Comparison of ENCODE assay signal across 16 cellular contexts in the genomic region with DNA sequence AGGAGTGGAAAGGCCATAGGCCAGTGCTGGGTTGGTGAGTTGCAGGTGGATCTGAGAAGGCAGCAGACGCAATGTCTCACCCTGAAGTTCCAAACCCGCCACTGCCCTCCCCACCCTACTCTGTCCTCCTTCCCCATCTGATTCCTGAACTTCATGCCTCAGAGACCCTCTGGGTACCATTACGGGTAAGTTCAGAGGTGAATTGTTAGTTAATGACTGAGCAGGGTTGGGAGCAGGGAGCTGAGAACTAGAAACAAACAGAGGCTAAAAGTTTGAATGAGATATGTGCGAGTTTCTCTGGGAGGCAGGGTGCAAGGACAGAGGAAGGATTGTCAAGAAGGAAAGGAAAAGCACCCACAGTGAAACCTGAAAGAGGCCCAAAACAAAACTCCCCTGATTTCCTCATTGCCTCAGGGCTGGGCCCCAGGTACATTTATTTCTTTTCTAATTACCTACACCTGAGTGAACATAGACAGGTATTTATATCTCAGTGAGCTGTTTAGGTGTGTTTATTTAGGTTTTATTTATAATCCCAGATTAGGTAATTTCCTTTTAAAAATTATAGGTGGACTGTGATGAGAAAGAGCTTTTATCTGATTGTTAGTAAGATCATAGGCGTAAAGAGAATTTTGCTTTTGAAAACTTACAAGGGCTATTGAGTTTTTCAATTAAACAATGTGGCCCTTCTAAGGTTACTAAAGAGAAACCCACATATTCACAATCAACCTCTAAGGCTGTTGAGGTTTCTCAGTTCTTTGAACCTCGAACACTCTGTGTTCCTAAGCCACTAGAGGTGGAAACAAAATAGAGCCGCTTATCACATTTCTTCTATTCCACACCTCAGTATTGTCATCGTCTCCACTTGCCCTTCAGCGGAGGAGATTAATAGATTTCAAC.
A peak's percentile ranks its signal among the peaks of the same experiment; 100 is the strongest.
DNase-seq lines count a peak whose midpoint lies in the region; ATAC-seq, FAIRE-seq and TF ChIP-seq lines count a peak whose summit lies in the region.
"Had no signal": no experiment of that assay in that cellular context is flagged by ENCODE, and none has a peak within 500 bp of the region (broad histone marks: within the 10 kb centered on the region; RNA-seq: fewer than 3 reads in every experiment).

No MANE protein-coding gene starts in this region.

- no peak for TF ChIP-seq CTCF in endothelial cell of umbilical vein (IDR thresholded peaks at IDR 0.05; ENCODE audit: extremely low read depth in 1 of 2, insufficient read depth in 1 of 2, low read depth in 1 of 2, low read length in 2 of 2)

- TF ChIP-seq RAD21 in Ishikawa (IDR thresholded peaks at IDR 0.05; ENCODE audit: low read depth) = no peak

- no peak overlapping the region for H2BK12ac ChIP-seq in neuronal stem cell (ENCODE audit: low read length)

- peak; percentile 21 for FAIRE-seq in endothelial cell of umbilical vein (lab: Jason Lieb, UNC)

- H3K9me3 ChIP-seq in endothelial cell of umbilical vein (replicated peaks; ENCODE audit: control insufficient read depth, insufficient read depth, low read length) (no peaks in the 10 kb centered on the region), neuronal stem cell (replicated peaks in 1 of 2; ENCODE audit: control insufficient read depth in 2 of 2, insufficient read depth in 1 of 2, low read depth in 1 of 2, low read length in 2 of 2) (no peaks in the 10 kb centered on the region)
- H3K9me3 ChIP-seq: BLaER1 treated with 17β-estradiol and CSF1 and Interleukin-3, amounts not matched to agents 10 nM and 100 nM; tibial nerve had no signal

- H3K4me2 ChIP-seq in endothelial cell of umbilical vein (ENCODE audit: insufficient read depth, low read length) (no peak overlapping the region), neuronal stem cell (ENCODE audit: insufficient read depth, low read length, poor library complexity, severe bottlenecking) (no peak overlapping the region)

- no peak overlapping the region for H3K18ac ChIP-seq in neuronal stem cell (ENCODE audit: low read length)

- H2BK5ac ChIP-seq in neuronal stem cell (ENCODE audit: low read length) = no peak overlapping the region

- CTCF ChIA-PET in endothelial cell of umbilical vein (lab: Charles Lee) = no interaction called here

- no peak for TF ChIP-seq POLR2A in endothelial cell of umbilical vein (IDR thresholded peaks at IDR 0.05; ENCODE audit: low read depth, low read length)

- no peak overlapping the region for H2BK120ac ChIP-seq in neuronal stem cell (ENCODE audit: low read depth, low read length)

- no TSS peak for BruUV-seq in endothelial cell of umbilical vein (replicated peaks; lab: Mats Ljungman, UMichigan)

- no peak for TF ChIP-seq EP300 in Ishikawa (IDR thresholded peaks at IDR 0.05; ENCODE audit: borderline replicate concordance)

- H3K27ac ChIP-seq in endothelial cell of umbilical vein (ENCODE audit: insufficient read depth, low read depth, low read length) = no peak overlapping the region
- H3K27ac ChIP-seq in neuronal stem cell (replicated peaks; ENCODE audit: low read length) = no peak overlapping the region

- no peak overlapping the region for H4K91ac ChIP-seq in neuronal stem cell (ENCODE audit: low read depth, low read length, poor library complexity)

- H3K9ac ChIP-seq in endothelial cell of umbilical vein (replicated peaks; ENCODE audit: extremely low read depth, insufficient read depth, low read length) = no peak overlapping the region
- H3K9ac ChIP-seq in neuronal stem cell (ENCODE audit: low read depth, low read length, poor library complexity) = no peak overlapping the region
- H3K9ac ChIP-seq: BLaER1 treated with 17β-estradiol and CSF1 and Interleukin-3, amounts not matched to agents 10 nM and 100 nM had no signal

- H3K27me3 ChIP-seq in endothelial cell of umbilical vein (ENCODE audit: control insufficient read depth in 2 of 2, insufficient read depth in 2 of 2, low read length in 2 of 2) (peaks cover 0 to 3% of the 10 kb centered on the region in 2 experiments), neuronal stem cell (ENCODE audit: control insufficient read depth in 3 of 3, insufficient read depth in 3 of 3, low read depth in 1 of 3, low read length in 3 of 3) (no peaks in the 10 kb centered on the region)
- H3K27me3 ChIP-seq: BLaER1 treated with 17β-estradiol and CSF1 and Interleukin-3, amounts not matched to agents 10 nM and 100 nM; tibial nerve had no signal

- intact Hi-C loops in endothelial cell of umbilical vein (cut with micrococcal nuclease) = no loop called here
- intact Hi-C loops in posterior cingulate gyrus (cut with DNase I) = no loop called here

- no peak overlapping the region for H3K23ac ChIP-seq in neuronal stem cell (ENCODE audit: low read depth, low read length, poor library complexity)

- no peaks in the 10 kb centered on the region for H3K79me2 ChIP-seq in endothelial cell of umbilical vein (ENCODE audit: control insufficient read depth, insufficient read depth, low read length)

- no peaks in the 10 kb centered on the region for H4K20me1 ChIP-seq in endothelial cell of umbilical vein (replicated peaks; ENCODE audit: control insufficient read depth, extremely low read depth, insufficient read depth, low read length)
- H4K20me1 ChIP-seq: BLaER1 treated with 17β-estradiol and CSF1 and Interleukin-3, amounts not matched to agents 10 nM and 100 nM had no signal

- ATAC-seq in HG03432 (IDR thresholded peaks at IDR 0.05; ENCODE audit: unreplicated experiment) (no peak), HG03280 (IDR thresholded peaks at IDR 0.05; ENCODE audit: unreplicated experiment) (no peak)
- ATAC-seq: naive thymus-derived CD4-positive, alpha-beta T cell had no signal

- H2AK5ac ChIP-seq in neuronal stem cell (ENCODE audit: low read depth, low read length) = no peak overlapping the region

- no CpG with 5 or more reads among the region's 9 CpGs for WGBS in neuronal stem cell (ENCODE audit: extremely low coverage in 2 of 2, insufficient read length in 2 of 2, insufficient replicate concordance in 1 of 2), 2 donors

- H2AFZ ChIP-seq in endothelial cell of umbilical vein (ENCODE audit: low read depth, low read length) = no peak overlapping the region
- peak overlapping the region; percentile 75 for H2AFZ ChIP-seq in neuronal stem cell (ENCODE audit: low read length)

- H3K36me3 ChIP-seq in endothelial cell of umbilical vein (ENCODE audit: control insufficient read depth in 2 of 2, extremely low read depth in 1 of 2, insufficient read depth in 2 of 2, low read length in 2 of 2) (no peaks in the 10 kb centered on the region), neuronal stem cell (replicated peaks in 1 of 2; ENCODE audit: control insufficient read depth in 2 of 2, insufficient read depth in 2 of 2, low read length in 2 of 2) (no peaks in the 10 kb centered on the region)
- H3K36me3 ChIP-seq: BLaER1 treated with 17β-estradiol and CSF1 and Interleukin-3, amounts not matched to agents 10 nM and 100 nM; tibial nerve had no signal

- H3K9me1 ChIP-seq in endothelial cell of umbilical vein (replicated peaks; ENCODE audit: control insufficient read depth, extremely low read depth, insufficient read depth, low read length) = no peaks in the 10 kb centered on the region

- dilution Hi-C loops in endothelial cell of umbilical vein (cut with MboI; ENCODE audit: extremely low pct_ligation_motif_present, low sequenced_read_pairs) = no loop called here

- peak; percentile 28 for DNase-seq in NCI-H510A (lab: John Stamatoyannopoulos, UW)
- no peak for DNase-seq in endothelial cell of umbilical vein (ENCODE audit: low read depth, low spot score)
- no peak for DNase-seq in neuronal stem cell (ENCODE audit: low spot score)
- DNase-seq in posterior cingulate gyrus = no peak
- no peak for DNase-seq in NCI-H82 (lab: John Stamatoyannopoulos, UW)
- DNase-seq: activated CD4-positive, alpha-beta T cell treated with anti-CD3 and anti-CD28 coated beads, Interleukin-2, amount 10 ng/mL, durations not matched to agents 7 days and 5 days; activated T-cell treated with anti-CD3 and anti-CD28 coated beads, Interleukin-2, amount 50 U/mL, for 48 hours; naive thymus-derived CD4-positive, alpha-beta T cell; NCI-H526; stimulated activated CD4-positive, alpha-beta T cell treated with anti-CD3 and anti-CD28 coated beads, Interleukin-2, amount 100 ng/mL, for 48 hours; T-helper 2 cell had no signal

- H3K4ac ChIP-seq in neuronal stem cell (ENCODE audit: low read length) = no peak overlapping the region

- H3K4me3 ChIP-seq in endothelial cell of umbilical vein (replicated peaks in 1 of 3; ENCODE audit: insufficient read depth in 1 of 3, low read depth in 1 of 3, low read length in 3 of 3) = no peak overlapping the region
- H3K4me3 ChIP-seq in neuronal stem cell (ENCODE audit: low read length in 2 of 2) = no peak overlapping the region
- H3K4me3 ChIP-seq: BLaER1 treated with 17β-estradiol and CSF1 and Interleukin-3, amounts not matched to agents 10 nM and 100 nM; tibial nerve had no signal

- POLR2A ChIA-PET in endothelial cell of umbilical vein (lab: Charles Lee) = no interaction called here

- H3K14ac ChIP-seq in neuronal stem cell (ENCODE audit: low read length) = no peak overlapping the region

- no peak overlapping the region for H4K8ac ChIP-seq in neuronal stem cell (ENCODE audit: low read depth, low read length)

- no peaks in the 10 kb centered on the region for H3K79me1 ChIP-seq in neuronal stem cell (ENCODE audit: low read depth, low read length)

- H2BK15ac ChIP-seq in neuronal stem cell (ENCODE audit: low read length) = no peak overlapping the region

- no peaks in the 10 kb centered on the region for H3K4me1 ChIP-seq in endothelial cell of umbilical vein (ENCODE audit: control insufficient read depth, extremely low read depth, insufficient read depth, low read length)
- H3K4me1 ChIP-seq in neuronal stem cell (ENCODE audit: control insufficient read depth in 2 of 2, insufficient read depth in 1 of 2, low read depth in 1 of 2, low read length in 2 of 2) = peaks cover 12 to 14% of the 10 kb centered on the region in 2 donors

TF ChIP-seq in Ishikawa, 13 proteins besides CTCF, POLR2A, EP300 and RAD21:
- TF ChIP-seq, protein P1, sequence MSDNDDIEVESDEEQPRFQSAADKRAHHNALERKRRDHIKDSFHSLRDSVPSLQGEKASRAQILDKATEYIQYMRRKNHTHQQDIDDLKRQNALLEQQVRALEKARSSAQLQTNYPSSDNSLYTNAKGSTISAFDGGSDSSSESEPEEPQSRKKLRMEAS (IDR thresholded peaks at IDR 0.05) = peak; percentile 19; the same call in 1 of the 2 replicates
- TF ChIP-seq TEAD4 (IDR thresholded peaks at IDR 0.05) = no peak

TF ChIP-seq in endothelial cell of umbilical vein, 7 proteins besides CTCF, POLR2A, EP300 and RAD21 (continues in another document):
- TF ChIP-seq, protein P1 (IDR thresholded peaks at IDR 0.05; ENCODE audit: insufficient read depth, insufficient read length) = no peak
- TF ChIP-seq POLR2AphosphoS5 (IDR thresholded peaks at IDR 0.05; ENCODE audit: insufficient read depth, low read depth, low read length) = no peak
- no peak for TF ChIP-seq GATA2 (IDR thresholded peaks at IDR 0.05; ENCODE audit: insufficient read depth, insufficient read length, low read depth, low read length)
- TF ChIP-seq JUN (IDR thresholded peaks at IDR 0.05; ENCODE audit: borderline replicate concordance, insufficient read depth, insufficient read length, low read depth) = no peak
- TF ChIP-seq EZH2 (IDR thresholded peaks at IDR 0.05; ENCODE audit: borderline replicate concordance, low read depth, low read length, severe bottlenecking) = no peak
